In genomic region chr1:152109998-152110294, GRCh38 we compare ENCODE assay signal across 3 cellular contexts.
TF ChIP-seq lines count a peak whose summit lies in the region.

No MANE protein-coding gene starts in this region.

TF ChIP-seq in HCT116, 20 proteins besides CTCF, POLR2A, EP300 and RAD21:
- TF ChIP-seq EZH2phosphoT487 (IDR thresholded peaks at IDR 0.05; ENCODE audit: borderline replicate concordance) (peak; percentile 43; the same call in 1 of the 2 replicates), SIN3A (IDR thresholded peaks at IDR 0.05; ENCODE audit: low read depth) (no peak)

TF ChIP-seq in H1, 55 proteins besides CTCF, POLR2A, EP300 and RAD21:
- TF ChIP-seq POU5F1 (IDR thresholded peaks at IDR 0.05; ENCODE audit: low read depth, low read length) (no peak), SP4 (IDR thresholded peaks at IDR 0.05; ENCODE audit: low read length) (no peak), ASH2L (IDR thresholded peaks at IDR 0.05; ENCODE audit: low read length) (no peak), HDAC2 (IDR thresholded peaks at IDR 0.05; ENCODE audit: borderline replicate concordance in 1 of 2, low read depth in 2 of 2, low read length in 2 of 2) (no peak), SAP30 (IDR thresholded peaks at IDR 0.05; ENCODE audit: insufficient read depth, insufficient replicate concordance, low read length) (no peak), HDAC6 (IDR thresholded peaks at IDR 0.05; ENCODE audit: low read depth, low read length) (no peak), SIRT6 (IDR thresholded peaks at IDR 0.05; ENCODE audit: low read length) (no peak), CBX8 (IDR thresholded peaks at IDR 0.05; ENCODE audit: borderline replicate concordance, low read depth, low read length) (no peak), TAF7 (optimal IDR thresholded peaks at IDR 0.05; ENCODE audit: borderline replicate concordance, low read depth, low read length) (no peak), YY1 (IDR thresholded peaks at IDR 0.05; ENCODE audit: low read depth, low read length) (no peak), PHF8 (conservative IDR thresholded peaks at IDR 0.05; ENCODE audit: low read depth, low read length) (no peak), GTF2F1 (IDR thresholded peaks at IDR 0.05; ENCODE audit: borderline replicate concordance, low read depth, low read length) (no peak), SUZ12 (IDR thresholded peaks at IDR 0.05; ENCODE audit: low read length) (no peak), SRF (IDR thresholded peaks at IDR 0.05; ENCODE audit: low read depth, low read length) (no peak), TEAD4 (IDR thresholded peaks at IDR 0.05; ENCODE audit: low read depth, low read length) (no peak), KDM1A (IDR thresholded peaks at IDR 0.05; ENCODE audit: borderline replicate concordance, low read length) (no peak)

TF ChIP-seq in neural cell, 6 proteins besides CTCF, POLR2A, EP300 and RAD21:
- no peak for TF ChIP-seq MXI1 (conservative IDR thresholded peaks at IDR 0.05; ENCODE audit: poor library complexity, severe bottlenecking)
- TF ChIP-seq TAF1 (IDR thresholded peaks at IDR 0.05; ENCODE audit: low read depth) = no peak
- TF ChIP-seq EZH2 (IDR thresholded peaks at IDR 0.05; ENCODE audit: borderline replicate concordance, insufficient read depth, low read length, poor library complexity, severe bottlenecking) = no peak
